In genomic region chr5:177312649-177313181, GRCh38 we compare ENCODE assay signal across 9 cellular contexts. TPM values are rescaled to one million over a fixed set of nuclear protein-coding genes. Genes with fewer than 3 reads are reported as not detected.
A peak's percentile ranks its signal among the peaks of the same experiment; 100 is the strongest.
DNase-seq lines count a peak whose midpoint lies in the region; ATAC-seq and TF ChIP-seq lines count a peak whose summit lies in the region.
"Had no signal": no experiment of that assay in that cellular context is flagged by ENCODE, and none has a peak within 500 bp of the region (broad histone marks: within the 10 kb centered on the region; RNA-seq: fewer than 3 reads in every experiment).

No MANE protein-coding gene starts in this region.

- H3K9me2 ChIP-seq in OCI-LY7 (ENCODE audit: insufficient read depth, low read length): no peaks in the 10 kb centered on the region

- H3K4me1 ChIP-seq in Caco-2 (peaks cover 11% of the 10 kb centered on the region), OCI-LY7 (ENCODE audit: insufficient read depth, low read length, poor library complexity, severe bottlenecking) (peaks cover 44% of the 10 kb centered on the region), neural progenitor cell (peaks cover 12% of the 10 kb centered on the region)

- H3K36me3 ChIP-seq in Caco-2 (ENCODE audit: control insufficient read depth, insufficient read depth, low read length) (peaks cover 3% of the 10 kb centered on the region), OCI-LY7 (ENCODE audit: insufficient read depth, low read length) (peaks cover 26% of the 10 kb centered on the region; the same call in 1 of the 2 replicates), neural progenitor cell (no peaks in the 10 kb centered on the region)

- TF ChIP-seq CTCF in Caco-2 (IDR thresholded peaks at IDR 0.05; ENCODE audit: insufficient read depth in 1 of 2, low read depth in 1 of 2, low read length in 1 of 2, severe bottlenecking in 1 of 2, unreplicated experiment in 1 of 2): peak in 1 of 2 experiments; percentile 51
- peak; percentile 71 for TF ChIP-seq CTCF in OCI-LY7 (conservative IDR thresholded peaks at IDR 0.05; ENCODE audit: low read length)
- TF ChIP-seq CTCF in dorsolateral prefrontal cortex (IDR thresholded peaks at IDR 0.05 in 54 of 56, conservative IDR thresholded peaks at IDR 0.05 in 2 of 56; ENCODE audit: low read depth in 1 of 56, partially characterized antibody in 56 of 56): no peak
- TF ChIP-seq CTCF in neural progenitor cell (IDR thresholded peaks at IDR 0.05): no peak

- H3K4me2 ChIP-seq in OCI-LY7 (ENCODE audit: low read length) (peak overlapping the region; percentile 92), neural progenitor cell (peak overlapping the region; percentile 90)

- H3K27ac ChIP-seq in OCI-LY7 (ENCODE audit: low read depth, low read length, poor library complexity, severe bottlenecking) (peak overlapping the region; percentile 92), dorsolateral prefrontal cortex (no peak overlapping the region), neural progenitor cell (no peak overlapping the region)
- H3K27ac ChIP-seq: tibial artery had no signal

- H3K4me1 Mint-ChIP-seq in Caco-2 (ENCODE audit: low read depth, unreplicated experiment): peaks cover 13% of the 10 kb centered on the region
- H3K4me1 Mint-ChIP-seq in neural progenitor cell: peaks cover 33% of the 10 kb centered on the region

- peaks cover 27% of the 10 kb centered on the region for H3F3A ChIP-seq in neural progenitor cell (ENCODE audit: low read depth)

- H3K36me3 Mint-ChIP-seq in Caco-2 (ENCODE audit: insufficient read depth, unreplicated experiment): peaks cover 41% of the 10 kb centered on the region
- H3K36me3 Mint-ChIP-seq in neural progenitor cell: peaks cover 5% of the 10 kb centered on the region

- peak overlapping the region; percentile 93 for H3K27ac Mint-ChIP-seq in Caco-2 (ENCODE audit: unreplicated experiment)
- H3K27ac Mint-ChIP-seq in neural progenitor cell: no peak overlapping the region

- H3K27me3 Mint-ChIP-seq in Caco-2 (ENCODE audit: insufficient read depth, unreplicated experiment): no peaks in the 10 kb centered on the region
- peaks cover 8% of the 10 kb centered on the region for H3K27me3 Mint-ChIP-seq in neural progenitor cell (ENCODE audit: insufficient read depth, low read depth)

- peak overlapping the region; percentile 28; the same call in 1 of the 2 replicates for H2AFZ ChIP-seq in OCI-LY7 (ENCODE audit: low read length)
- H2AFZ ChIP-seq in neural progenitor cell (replicated peaks): peak overlapping the region; percentile 5

- H3K9ac ChIP-seq in neural progenitor cell: peak overlapping the region; percentile 6

- intact Hi-C loops in Caco-2 (cut with micrococcal nuclease; ENCODE audit: unreplicated experiment) (loop anchor here (1.0 to 2.0 kb wide), 5 partner anchors 14 to 184 kb away; partner anchors contain the start of genes LMAN2 and PDLIM7), OCI-LY7 (cut with micrococcal nuclease; ENCODE audit: unreplicated experiment) (loop anchor here (1.0 to 5.0 kb wide), 5 partner anchors 38 to 240 kb away; partner anchors contain the start of genes DOK3, GRK6 and LMAN2), dorsolateral prefrontal cortex (cut with DNase I) (loop anchor here (5.0 to 10.0 kb wide), 3 partner anchors 40 to 192 kb away; partner anchors contain the start of genes DOK3 (in 1 of the 2), LMAN2 (in 1 of the 2) and PDLIM7 (in 1 of the 2))

- H3K9me3 Mint-ChIP-seq in Caco-2 (ENCODE audit: unreplicated experiment) (no peaks in the 10 kb centered on the region), neural progenitor cell (no peaks in the 10 kb centered on the region)

- DNase-seq in Caco-2 (peak; percentile 79 to 87), OCI-LY7 (ENCODE audit: low spot score) (peak; percentile 92), dorsolateral prefrontal cortex (no peak), neural progenitor cell (ENCODE audit: low spot score) (peak; percentile 73), AG20443 (ENCODE audit: low spot score) (no peak), globus pallidus (ENCODE audit: low spot score) (no peak)

- CTCF ChIA-PET in Caco-2 (lab: Charles Lee) (interaction anchor here (0.6 to 2.1 kb wide), 12 partner anchors 13 to 300 kb away, joined by 3 to 8 read pairs (median 4); partner anchors contain the start of genes FGFR4 and LMAN2), OCI-LY7 (lab: Charles Lee; ENCODE audit: unreplicated experiment) (interaction anchor here (1.6 kb wide), 1 partner anchor 199 kb away, joined by 5 read pairs; no protein-coding TSS in a partner anchor)

- H3K9me3 ChIP-seq in Caco-2 (no peaks in the 10 kb centered on the region), OCI-LY7 (ENCODE audit: low read length) (no peaks in the 10 kb centered on the region), neural progenitor cell (ENCODE audit: low read depth) (no peaks in the 10 kb centered on the region)
- H3K9me3 ChIP-seq: tibial artery had no signal

- peaks cover 15% of the 10 kb centered on the region; the same call in 1 of the 2 replicates for H4K20me1 ChIP-seq in OCI-LY7 (ENCODE audit: insufficient read depth, low read length)
- peaks cover 22% of the 10 kb centered on the region for H4K20me1 ChIP-seq in neural progenitor cell (ENCODE audit: low read depth)

- H3K4me3 Mint-ChIP-seq in Caco-2 (ENCODE audit: unreplicated experiment) (peak overlapping the region; percentile 82), neural progenitor cell (peak overlapping the region; percentile 85)

- peaks cover 12% of the 10 kb centered on the region; the same call in 1 of the 2 replicates for H3K79me2 ChIP-seq in OCI-LY7 (ENCODE audit: insufficient read depth, low read depth, low read length)
- no peaks in the 10 kb centered on the region for H3K79me2 ChIP-seq in neural progenitor cell (ENCODE audit: low read depth)

- BruUV-seq in Caco-2 (replicated peaks; lab: Mats Ljungman, UMichigan): TSS peak; percentile 79
- BruUV-seq in OCI-LY7 (replicated peaks; lab: Mats Ljungman, UMichigan): TSS peak; percentile 81

- POLR2A ChIA-PET in Caco-2 (lab: Charles Lee): interaction anchor here (0.7 to 1.6 kb wide), 4 partner anchors 10 to 114 kb away, joined by 3 to 7 read pairs (median 6); partner anchors contain the start of genes GRK6, PRELID1 and RAB24
- POLR2A ChIA-PET in OCI-LY7 (lab: Charles Lee): interaction anchor here (0.6 to 1.6 kb wide), 11 partner anchors 11 to 327 kb away, joined by 3 to 5 read pairs (median 3); no protein-coding TSS in a partner anchor

- H3K4me3 ChIP-seq in Caco-2 (ENCODE audit: low read depth, low read length) (peak overlapping the region; percentile 93), OCI-LY7 (ENCODE audit: low read depth, low read length, poor library complexity, severe bottlenecking) (peak overlapping the region; percentile 94), dorsolateral prefrontal cortex (peak overlapping the region in 57 of 59 donors; percentile 19 to 81 (median 68)), neural progenitor cell (peak overlapping the region; percentile 85)

- H3K27me3 ChIP-seq in Caco-2 (replicated peaks; ENCODE audit: control insufficient read depth, insufficient read depth, low read length) (no peaks in the 10 kb centered on the region), dorsolateral prefrontal cortex (no peaks in the 10 kb centered on the region), neural progenitor cell (peaks cover 3% of the 10 kb centered on the region)
- H3K27me3 ChIP-seq: tibial artery had no signal

- peak; percentile 35 for ATAC-seq in GM18517 (IDR thresholded peaks at IDR 0.05; ENCODE audit: unreplicated experiment)
- peak; percentile 26 for ATAC-seq in HG03025 (IDR thresholded peaks at IDR 0.05; ENCODE audit: low FRiP score, unreplicated experiment)

RNA-seq across cellular contexts. Expression of gene MXD3, which starts 1.0 kb away (rescaled TPM):
- total RNA-seq in Caco-2 (2022): 19.8 and 20.6 TPM in 2 replicates
- total RNA-seq in OCI-LY7 (2014; rRNA removed; shearing (Covaris generic)): 109 and 130 TPM in 2 replicates
- 81.3 and 105 TPM in 2 replicates for total RNA-seq in OCI-LY7 (2022)
- 10 to 100 TPM in 8 of 120 experiments, 1 to 10 TPM in 112; 2.1 to 12.7 (median 5.8) TPM for total RNA-seq in dorsolateral prefrontal cortex
- 31.1 and 65.4 TPM in 2 replicates for total RNA-seq in neural progenitor cell (ENCODE audit: low replicate concordance)

RNA-seq across cellular contexts. Expression of gene PRELID1, which starts 9.1 kb away (rescaled TPM):
- total RNA-seq in Caco-2 (2022) (201 and 229 TPM in 2 replicates), OCI-LY7 (2022) (203 and 232 TPM in 2 replicates), dorsolateral prefrontal cortex (10 to 100 TPM; 46.3 to 88.8 (median 64.7) TPM), neural progenitor cell (ENCODE audit: low replicate concordance) (133 and 206 TPM in 2 replicates)
- total RNA-seq in OCI-LY7 (2014; rRNA removed; shearing (Covaris generic)): 217 and 249 TPM in 2 replicates

RNA-seq across cellular contexts. Expression of gene RAB24, which starts 9.2 kb away (rescaled TPM):
- total RNA-seq in Caco-2 (2022): 29.9 and 31.7 TPM in 2 replicates
- 25.8 and 43.1 TPM in 2 replicates for total RNA-seq in OCI-LY7 (2014; rRNA removed; shearing (Covaris generic))
- 31.3 and 36.1 TPM in 2 replicates for total RNA-seq in OCI-LY7 (2022)
- 10 to 100 TPM; 24.3 to 74.5 (median 50.3) TPM for total RNA-seq in dorsolateral prefrontal cortex
- total RNA-seq in neural progenitor cell (ENCODE audit: low replicate concordance): 4.3 and 15.1 TPM in 2 replicates

RNA-seq across cellular contexts. Expression of gene LMAN2, which starts 38.8 kb away (rescaled TPM):
- total RNA-seq in Caco-2 (2022) (240 and 241 TPM in 2 replicates), OCI-LY7 (2022) (103 and 116 TPM in 2 replicates), dorsolateral prefrontal cortex (10 to 100 TPM; 37.8 to 73.4 (median 52.2) TPM), neural progenitor cell (ENCODE audit: low replicate concordance) (96.5 and 116 TPM in 2 replicates)
- 144 and 151 TPM in 2 replicates for total RNA-seq in OCI-LY7 (2014; rRNA removed; shearing (Covaris generic))

RNA-seq across cellular contexts. Expression of gene RGS14, which starts 45.0 kb away (rescaled TPM):
- 15.2 and 16.7 TPM in 2 replicates for total RNA-seq in Caco-2 (2022)
- 33.0 and 43.3 TPM in 2 replicates for total RNA-seq in OCI-LY7 (2014; rRNA removed; shearing (Covaris generic))
- 41.7 and 46.3 TPM in 2 replicates for total RNA-seq in OCI-LY7 (2022)
- total RNA-seq in dorsolateral prefrontal cortex: 10 to 100 TPM in 117 of 120 experiments, 1 to 10 TPM in 3; 3.8 to 52.2 (median 23.9) TPM
- 3.2 and 19.0 TPM in 2 replicates for total RNA-seq in neural progenitor cell (ENCODE audit: low replicate concordance)

Comparison
In these comparisons a context has a peak if more than half of its experiments do, and no peak if none do; other contexts are left out.
1. DNase-seq: peak in Caco-2 (2 of 2), OCI-LY7 (single experiment) and neural progenitor cell (single experiment); none in dorsolateral prefrontal cortex (0 of 10), AG20443 (single experiment) and globus pallidus (single experiment).
2. Peak in every context shown above with its lines, with median percentiles within 50 percentile points of each other: H3K4me3 ChIP-seq.